In genomic region chr4:101806914-101807313, GRCh38 we compare ENCODE assay signal across 9 cellular contexts. TPM values are rescaled to one million over a fixed set of nuclear protein-coding genes. Genes with fewer than 3 reads are reported as not detected.
A peak's percentile ranks its signal among the peaks of the same experiment; 100 is the strongest.
DNase-seq lines count a peak whose midpoint lies in the region; ATAC-seq lines count a peak whose summit lies in the region.
"Had no signal": no experiment of that assay in that cellular context is flagged by ENCODE, and none has a peak within 500 bp of the region (broad histone marks: within the 10 kb centered on the region; RNA-seq: fewer than 3 reads in every experiment).

No MANE protein-coding gene starts in this region.

- CTCF ChIA-PET in activated CD4-positive, alpha-beta T cell treated with anti-CD3 and anti-CD28 coated beads for 36 hours (lab: Charles Lee): no interaction called here
- CTCF ChIA-PET in activated CD8-positive, alpha-beta T cell treated with anti-CD3 and anti-CD28 coated beads, Interleukin-2, amount 10 ng/mL, durations not matched to agents 7 days and 5 days (lab: Charles Lee): no interaction called here

- H3K27me3 Mint-ChIP-seq in memory B cell: no peaks in the 10 kb centered on the region
- peaks cover 8% of the 10 kb centered on the region for H3K27me3 Mint-ChIP-seq in activated CD4-positive, alpha-beta T cell treated with anti-CD3 and anti-CD28 coated beads for 36 hours
- peaks cover 6% of the 10 kb centered on the region for H3K27me3 Mint-ChIP-seq in activated CD8-positive, alpha-beta T cell treated with anti-CD3 and anti-CD28 coated beads, Interleukin-2, amount 10 ng/mL, durations not matched to agents 7 days and 5 days (ENCODE audit: low read depth)

- ATAC-seq in GM18858 (IDR thresholded peaks at IDR 0.05; ENCODE audit: unreplicated experiment) (peak; percentile 99), HG02623 (IDR thresholded peaks at IDR 0.05; ENCODE audit: unreplicated experiment) (peak; percentile 98), memory B cell (ENCODE audit: low read depth) (peak; percentile 90)
- no peak for ATAC-seq in activated CD4-positive, alpha-beta T cell treated with anti-CD3 and anti-CD28 coated beads for 36 hours
- ATAC-seq in activated CD8-positive, alpha-beta T cell treated with anti-CD3 and anti-CD28 coated beads, Interleukin-2, amount 10 ng/mL, durations not matched to agents 7 days and 5 days: no peak

- intact Hi-C loops in activated CD4-positive, alpha-beta T cell treated with anti-CD3 and anti-CD28 coated beads for 36 hours (cut with DNase I, micrococcal nuclease): no loop called here

- H3K9me3 Mint-ChIP-seq in memory B cell: peaks cover 11% of the 10 kb centered on the region
- no peaks in the 10 kb centered on the region for H3K9me3 Mint-ChIP-seq in activated CD4-positive, alpha-beta T cell treated with anti-CD3 and anti-CD28 coated beads for 36 hours (ENCODE audit: low read depth)
- no peaks in the 10 kb centered on the region for H3K9me3 Mint-ChIP-seq in activated CD8-positive, alpha-beta T cell treated with anti-CD3 and anti-CD28 coated beads, Interleukin-2, amount 10 ng/mL, durations not matched to agents 7 days and 5 days (ENCODE audit: insufficient read depth)

- POLR2A ChIA-PET in activated CD4-positive, alpha-beta T cell treated with anti-CD3 and anti-CD28 coated beads for 36 hours (lab: Charles Lee): no interaction called here
- POLR2A ChIA-PET in activated CD8-positive, alpha-beta T cell treated with anti-CD3 and anti-CD28 coated beads, Interleukin-2, amount 10 ng/mL, durations not matched to agents 7 days and 5 days (lab: Charles Lee): no interaction called here

- H3K36me3 Mint-ChIP-seq in memory B cell: peaks cover 31% of the 10 kb centered on the region
- no peaks in the 10 kb centered on the region for H3K36me3 Mint-ChIP-seq in activated CD4-positive, alpha-beta T cell treated with anti-CD3 and anti-CD28 coated beads for 36 hours (ENCODE audit: low read depth)
- H3K36me3 Mint-ChIP-seq in activated CD8-positive, alpha-beta T cell treated with anti-CD3 and anti-CD28 coated beads, Interleukin-2, amount 10 ng/mL, durations not matched to agents 7 days and 5 days (ENCODE audit: low read depth): no peaks in the 10 kb centered on the region

- DNase-seq in NCI-H1436 treated with DMSO at 0.1 percent for 48 hours (lab: John Stamatoyannopoulos, UW): peak; percentile 49
- peak; percentile 41 to 81 for DNase-seq in memory B cell (ENCODE audit: low spot score in 2 of 2)
- no peak for DNase-seq in stimulated activated CD4-positive, alpha-beta T cell treated with anti-CD3 and anti-CD28 coated beads, Interleukin-2, amount 100 ng/mL, for 48 hours
- no peak for DNase-seq in activated CD4-positive, alpha-beta T cell treated with anti-CD3 and anti-CD28 coated beads for 36 hours
- no peak for DNase-seq in stimulated activated CD4-positive, alpha-beta T cell treated with anti-CD3 and anti-CD28 coated beads, Interleukin-4, amount 100 ng/mL, for 1 hour
- no peak for DNase-seq in activated CD8-positive, alpha-beta T cell treated with anti-CD3 and anti-CD28 coated beads, Interleukin-2, amount 10 ng/mL, durations not matched to agents 7 days and 5 days

- H3K4me1 Mint-ChIP-seq in memory B cell: peaks cover 48% of the 10 kb centered on the region
- no peaks in the 10 kb centered on the region for H3K4me1 Mint-ChIP-seq in activated CD4-positive, alpha-beta T cell treated with anti-CD3 and anti-CD28 coated beads for 36 hours
- no peaks in the 10 kb centered on the region for H3K4me1 Mint-ChIP-seq in activated CD8-positive, alpha-beta T cell treated with anti-CD3 and anti-CD28 coated beads, Interleukin-2, amount 10 ng/mL, durations not matched to agents 7 days and 5 days (ENCODE audit: low read depth)

- H3K27ac Mint-ChIP-seq in memory B cell: peak overlapping the region; percentile 98
- no peak overlapping the region for H3K27ac Mint-ChIP-seq in activated CD4-positive, alpha-beta T cell treated with anti-CD3 and anti-CD28 coated beads for 36 hours
- no peak overlapping the region for H3K27ac Mint-ChIP-seq in activated CD8-positive, alpha-beta T cell treated with anti-CD3 and anti-CD28 coated beads, Interleukin-2, amount 10 ng/mL, durations not matched to agents 7 days and 5 days

- H3K4me3 Mint-ChIP-seq in memory B cell: peak overlapping the region; percentile 71
- no peak overlapping the region for H3K4me3 Mint-ChIP-seq in activated CD4-positive, alpha-beta T cell treated with anti-CD3 and anti-CD28 coated beads for 36 hours
- no peak overlapping the region for H3K4me3 Mint-ChIP-seq in activated CD8-positive, alpha-beta T cell treated with anti-CD3 and anti-CD28 coated beads, Interleukin-2, amount 10 ng/mL, durations not matched to agents 7 days and 5 days

RNA-seq across cellular contexts. Expression of gene BANK1, which starts 16.4 kb away (rescaled TPM):
- total RNA-seq in activated CD4-positive, alpha-beta T cell treated with anti-CD3 and anti-CD28 coated beads for 36 hours: not detected
- under 1 TPM; 0.24 to 0.29 TPM for total RNA-seq in activated CD8-positive, alpha-beta T cell treated with anti-CD3 and anti-CD28 coated beads, Interleukin-2, amount 10 ng/mL, durations not matched to agents 7 days and 5 days
- total RNA-seq: pulmonary artery endothelial cell had no signal

Comparison
In these comparisons a context has a peak if more than half of its experiments do, and no peak if none do; other contexts are left out.
1. ATAC-seq: peak in GM18858 (single experiment), HG02623 (single experiment) and memory B cell (single experiment); none in activated CD4-positive, alpha-beta T cell treated with anti-CD3 and anti-CD28 coated beads for 36 hours (single experiment) and activated CD8-positive, alpha-beta T cell treated with anti-CD3 and anti-CD28 coated beads, Interleukin-2, amount 10 ng/mL, durations not matched to agents 7 days and 5 days (single experiment).
2. DNase-seq: peak in NCI-H1436 treated with DMSO at 0.1 percent for 48 hours (single experiment) and memory B cell (2 of 2); none in stimulated activated CD4-positive, alpha-beta T cell treated with anti-CD3 and anti-CD28 coated beads, Interleukin-2, amount 100 ng/mL, for 48 hours (0 of 2), activated CD4-positive, alpha-beta T cell treated with anti-CD3 and anti-CD28 coated beads for 36 hours (single experiment), stimulated activated CD4-positive, alpha-beta T cell treated with anti-CD3 and anti-CD28 coated beads, Interleukin-4, amount 100 ng/mL, for 1 hour (single experiment) and activated CD8-positive, alpha-beta T cell treated with anti-CD3 and anti-CD28 coated beads, Interleukin-2, amount 10 ng/mL, durations not matched to agents 7 days and 5 days (single experiment).